In genomic region chr7:26346611-26347200, GRCh38 we compare ENCODE assay signal across 12 cellular contexts. TPM values are rescaled to one million over a fixed set of nuclear protein-coding genes. Genes with fewer than 3 reads are reported as not detected.
A peak's percentile ranks its signal among the peaks of the same experiment; 100 is the strongest.
DNase-seq lines count a peak whose midpoint lies in the region; ATAC-seq and TF ChIP-seq lines count a peak whose summit lies in the region.
"Had no signal": no experiment of that assay in that cellular context is flagged by ENCODE, and none has a peak within 500 bp of the region (broad histone marks: within the 10 kb centered on the region; RNA-seq: fewer than 3 reads in every experiment).

No MANE protein-coding gene starts in this region.

- H3K9me3 ChIP-seq in body of pancreas (no peaks in the 10 kb centered on the region), lower lobe of right lung (no peaks in the 10 kb centered on the region)
- H3K9me3 ChIP-seq: Peyer's patch had no signal

- no peak overlapping the region for H3K4me3 ChIP-seq in body of pancreas
- no peak overlapping the region for H3K4me3 ChIP-seq in lower lobe of right lung
- H3K4me3 ChIP-seq: Peyer's patch had no signal

- H3K27me3 ChIP-seq in body of pancreas: no peaks in the 10 kb centered on the region
- no peaks in the 10 kb centered on the region for H3K27me3 ChIP-seq in lower lobe of right lung (ENCODE audit: low read depth)
- H3K27me3 ChIP-seq: Peyer's patch had no signal

- TF ChIP-seq POLR2A in body of pancreas (IDR thresholded peaks at IDR 0.05): peak in 2 of 3 donors; percentile 20 to 46

- peaks cover 35% of the 10 kb centered on the region for H3K4me1 ChIP-seq in body of pancreas
- H3K4me1 ChIP-seq in lower lobe of right lung: no peaks in the 10 kb centered on the region

- ATAC-seq in body of pancreas: peak; percentile 25
- ATAC-seq in lower lobe of right lung: peak; percentile 63 to 68
- ATAC-seq in GM18520 (IDR thresholded peaks at IDR 0.05; ENCODE audit: unreplicated experiment): no peak
- ATAC-seq in GM19324 (IDR thresholded peaks at IDR 0.05; ENCODE audit: low FRiP score, unreplicated experiment): no peak
- ATAC-seq: CD8-positive, alpha-beta T cell had no signal

- DNase-seq in Ammon's horn (ENCODE audit: low spot score) (peak; percentile 70), HPDE6-E6E7 (ENCODE audit: extremely low spot score) (peak; percentile 60), body of pancreas (peak in 1 of 4 donors; percentile 46), lower lobe of right lung (no peak), NCI-H748 (lab: John Stamatoyannopoulos, UW; ENCODE audit: unreplicated experiment) (no peak), substantia nigra (lab: John Stamatoyannopoulos, UW) (no peak)
- DNase-seq: activated CD4-positive, CD25-positive, alpha-beta regulatory T cell treated with anti-CD3 and anti-CD28 coated beads, Interleukin-2, amount 50 U/mL, for 72 hours; CD8-positive, alpha-beta T cell; NCI-H2107 had no signal

- H3K36me3 ChIP-seq in body of pancreas (replicated peaks in 1 of 2; ENCODE audit: insufficient read depth in 1 of 2, low read depth in 2 of 2) (no peaks in the 10 kb centered on the region), lower lobe of right lung (peaks cover 7% of the 10 kb centered on the region)
- H3K36me3 ChIP-seq: Peyer's patch had no signal

- no peak for TF ChIP-seq CTCF in body of pancreas (IDR thresholded peaks at IDR 0.05)
- no peak for TF ChIP-seq CTCF in lower lobe of right lung (IDR thresholded peaks at IDR 0.05)

- 68 to 73% methylated on average over 4 to 7 of the region's 7 CpGs for whole genome bisulfite sequencing in body of pancreas, 2 donors

- intact Hi-C loops in body of pancreas (cut with DNase I): no loop called here
- intact Hi-C loops in lower lobe of right lung (cut with DNase I): no loop called here

- H3K27ac ChIP-seq in body of pancreas (peak overlapping the region in 3 of 4 donors; percentile 53 to 83 (median 58)), lower lobe of right lung (no peak overlapping the region), substantia nigra (ENCODE audit: low read depth, low read length, poor library complexity, severe bottlenecking) (no peak overlapping the region)
- H3K27ac ChIP-seq: Peyer's patch had no signal

RNA-seq across cellular contexts. Expression of gene SNX10, which starts 55.0 kb away (rescaled TPM):
- total RNA-seq in body of pancreas (1 to 10 TPM; 1.3 to 6.7 TPM), lower lobe of right lung (85.1 TPM)

Comparison
In these comparisons a context has a peak if more than half of its experiments do, and no peak if none do; other contexts are left out.
1. DNase-seq: peak in Ammon's horn (single experiment) and HPDE6-E6E7 (single experiment); none in lower lobe of right lung (single experiment), NCI-H748 (single experiment) and substantia nigra (0 of 49).
2. ATAC-seq: peak in body of pancreas (single experiment) and lower lobe of right lung (2 of 2); none in GM18520 (single experiment) and GM19324 (single experiment).
3. H3K27ac ChIP-seq: peak in body of pancreas (3 of 4); none in lower lobe of right lung (single experiment) and substantia nigra (single experiment).
4. RNA of gene SNX10, which starts 55.0 kb away (total RNA-seq): 85.1 TPM in lower lobe of right lung (single experiment); 1.3 to 6.7 TPM in body of pancreas; every median in the first group is over 10 times any median in the second.